In the genomic region with DNA sequence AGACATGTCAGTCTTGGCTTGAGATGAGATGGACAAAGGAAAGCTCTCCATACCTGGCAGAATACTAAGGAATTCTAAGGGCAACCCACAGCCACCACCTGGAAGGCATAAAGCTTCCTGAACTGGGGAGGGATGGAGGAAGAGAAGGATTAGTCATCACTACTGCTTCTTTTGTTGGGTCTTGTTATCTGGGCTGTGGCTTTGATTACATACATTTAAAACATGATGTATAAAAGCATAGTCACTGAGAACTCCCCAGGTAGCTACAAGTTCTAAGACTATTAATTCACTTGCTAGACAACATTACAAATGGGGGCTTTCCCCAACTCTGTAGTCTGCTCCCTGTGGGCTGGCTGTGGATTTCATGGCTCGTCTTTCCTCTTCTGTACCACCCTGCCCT, we compare ENCODE assay signal across 17 cellular contexts. TPM values are rescaled to one million over a fixed set of nuclear protein-coding genes. Genes with fewer than 3 reads are reported as not detected.
DNase-seq lines count a peak whose midpoint lies in the region; ATAC-seq and TF ChIP-seq lines count a peak whose summit lies in the region.
"Had no signal": no experiment of that assay in that cellular context is flagged by ENCODE, and none has a peak within 500 bp of the region (broad histone marks: within the 10 kb centered on the region; RNA-seq: fewer than 3 reads in every experiment).

No MANE protein-coding gene starts in this region.

- no peak overlapping the region for H2AFZ ChIP-seq in SK-N-SH (ENCODE audit: low read depth)

- H3K27ac ChIP-seq in SK-N-SH (ENCODE audit: low read depth in 2 of 2, low read length in 1 of 2): no peak overlapping the region
- H3K27ac ChIP-seq: ascending aorta; BLaER1 treated with 17β-estradiol and CSF1 and Interleukin-3, amounts not matched to agents 10 nM and 100 nM had no signal

- no peak for TF ChIP-seq RAD21 in SK-N-SH (IDR thresholded peaks at IDR 0.05; ENCODE audit: low read length)

- H4K20me1 ChIP-seq in SK-N-SH (ENCODE audit: insufficient read depth): peaks cover 28% of the 10 kb centered on the region

- 87% methylated on average over 1 of the region's 1 CpG for WGBS in SK-N-SH (ENCODE audit: low lambda C conversion rate)

- H3K27ac Mint-ChIP-seq in natural killer cell: peak overlapping the region; percentile 4 to 25
- H3K27ac Mint-ChIP-seq in natural killer cell treated with Interleukin-12 subunit alpha and Interleukin-12 subunit beta and Interleukin-15 and Interleukin-18, amount 100 ng/mL, for 72 hours: peak overlapping the region in 1 of 2 donors; percentile 20
- H3K27ac Mint-ChIP-seq in endothelial cell (ENCODE audit: unreplicated experiment): peak overlapping the region; percentile 74
- H3K27ac Mint-ChIP-seq: stimulated activated memory B cell treated with anti-CD40 and anti-IgM and Interleukin-4, amounts not matched to agents 10 μg/mL and 1 μg/mL and 100 μg/mL, for 72 hours had no signal

- no peak overlapping the region for H3K9ac ChIP-seq in SK-N-SH

- H3K4me3 ChIP-seq in SK-N-SH (ENCODE audit: low read depth in 2 of 2, low read length in 1 of 2): no peak overlapping the region
- H3K4me3 ChIP-seq: ascending aorta; BLaER1 treated with 17β-estradiol and CSF1 and Interleukin-3, amounts not matched to agents 10 nM and 100 nM had no signal

- ATAC-seq in natural killer cell (peak in 2 of 3 donors; percentile 25 to 44), GM19463 (IDR thresholded peaks at IDR 0.05; ENCODE audit: unreplicated experiment) (no peak), GM19397 (IDR thresholded peaks at IDR 0.05; ENCODE audit: unreplicated experiment) (no peak)
- ATAC-seq in natural killer cell treated with Interleukin-12 subunit alpha and Interleukin-12 subunit beta and Interleukin-15 and Interleukin-18, amount 100 ng/mL, for 72 hours: no peak
- ATAC-seq: stimulated activated memory B cell treated with anti-CD40 and anti-IgM and Interleukin-4, amounts not matched to agents 10 μg/mL and 1 μg/mL and 100 μg/mL, for 72 hours had no signal

- TF ChIP-seq CTCF in natural killer cell (IDR thresholded peaks at IDR 0.05): no peak
- no peak for TF ChIP-seq CTCF in SK-N-SH (IDR thresholded peaks at IDR 0.05)
- TF ChIP-seq CTCF in endothelial cell (IDR thresholded peaks at IDR 0.05; ENCODE audit: unreplicated experiment): no peak

- H3F3A ChIP-seq in SK-N-SH (replicated peaks; ENCODE audit: insufficient read depth): peaks cover 3% of the 10 kb centered on the region

- H3K4me3 Mint-ChIP-seq in natural killer cell (no peak overlapping the region), endothelial cell (ENCODE audit: unreplicated experiment) (no peak overlapping the region)
- no peak overlapping the region for H3K4me3 Mint-ChIP-seq in natural killer cell treated with Interleukin-12 subunit alpha and Interleukin-12 subunit beta and Interleukin-15 and Interleukin-18, amount 100 ng/mL, for 72 hours
- H3K4me3 Mint-ChIP-seq: naive thymus-derived CD4-positive, alpha-beta T cell; stimulated activated memory B cell treated with anti-CD40 and anti-IgM and Interleukin-4, amounts not matched to agents 10 μg/mL and 1 μg/mL and 100 μg/mL, for 72 hours had no signal

- peaks cover 10% of the 10 kb centered on the region for H3K36me3 Mint-ChIP-seq in natural killer cell
- H3K36me3 Mint-ChIP-seq in natural killer cell treated with Interleukin-12 subunit alpha and Interleukin-12 subunit beta and Interleukin-15 and Interleukin-18, amount 100 ng/mL, for 72 hours: peaks cover 23% of the 10 kb centered on the region
- H3K36me3 Mint-ChIP-seq in endothelial cell (ENCODE audit: low read depth, unreplicated experiment): peaks cover 28% of the 10 kb centered on the region

- intact Hi-C loops in natural killer cell (cut with micrococcal nuclease): no loop called here

- H3K9me3 Mint-ChIP-seq in natural killer cell (no peaks in the 10 kb centered on the region), endothelial cell (ENCODE audit: unreplicated experiment) (no peaks in the 10 kb centered on the region)
- no peaks in the 10 kb centered on the region for H3K9me3 Mint-ChIP-seq in natural killer cell treated with Interleukin-12 subunit alpha and Interleukin-12 subunit beta and Interleukin-15 and Interleukin-18, amount 100 ng/mL, for 72 hours
- H3K9me3 Mint-ChIP-seq: naive thymus-derived CD4-positive, alpha-beta T cell; stimulated activated memory B cell treated with anti-CD40 and anti-IgM and Interleukin-4, amounts not matched to agents 10 μg/mL and 1 μg/mL and 100 μg/mL, for 72 hours had no signal

- H3K4me2 ChIP-seq in SK-N-SH: no peak overlapping the region

- no peaks in the 10 kb centered on the region for H3K27me3 Mint-ChIP-seq in natural killer cell (ENCODE audit: low read depth in 2 of 2)
- H3K27me3 Mint-ChIP-seq in natural killer cell treated with Interleukin-12 subunit alpha and Interleukin-12 subunit beta and Interleukin-15 and Interleukin-18, amount 100 ng/mL, for 72 hours: no peaks in the 10 kb centered on the region
- H3K27me3 Mint-ChIP-seq in endothelial cell (ENCODE audit: unreplicated experiment): no peaks in the 10 kb centered on the region
- H3K27me3 Mint-ChIP-seq: naive thymus-derived CD4-positive, alpha-beta T cell; stimulated activated memory B cell treated with anti-CD40 and anti-IgM and Interleukin-4, amounts not matched to agents 10 μg/mL and 1 μg/mL and 100 μg/mL, for 72 hours had no signal

- H3K79me2 ChIP-seq in SK-N-SH (ENCODE audit: insufficient read depth): peaks cover 41% of the 10 kb centered on the region

- CTCF ChIA-PET in SK-N-SH (lab: Yijun Ruan, JAX): interaction anchor here (0.6 to 2.2 kb wide), 3 partner anchors 8 to 1548 kb away, joined by 3 to 6 read pairs (median 3); no protein-coding TSS in a partner anchor
- CTCF ChIA-PET in HEK293T (lab: Yijun Ruan, JAX): no interaction called here

- TF ChIP-seq EP300 in SK-N-SH (IDR thresholded peaks at IDR 0.05; ENCODE audit: borderline replicate concordance in 1 of 2, low read depth in 1 of 2, low read length in 1 of 2): no peak

- H3K4me1 Mint-ChIP-seq in natural killer cell: peaks cover 30 to 31% of the 10 kb centered on the region in 2 donors
- peaks cover 20 to 27% of the 10 kb centered on the region in 2 donors for H3K4me1 Mint-ChIP-seq in natural killer cell treated with Interleukin-12 subunit alpha and Interleukin-12 subunit beta and Interleukin-15 and Interleukin-18, amount 100 ng/mL, for 72 hours (ENCODE audit: low read depth in 2 of 2)
- peaks cover 3% of the 10 kb centered on the region for H3K4me1 Mint-ChIP-seq in endothelial cell (ENCODE audit: unreplicated experiment)

- no peaks in the 10 kb centered on the region for H3K9me2 ChIP-seq in SK-N-SH

- H3K9me3 ChIP-seq in SK-N-SH: no peaks in the 10 kb centered on the region
- H3K9me3 ChIP-seq: ascending aorta; BLaER1 treated with 17β-estradiol and CSF1 and Interleukin-3, amounts not matched to agents 10 nM and 100 nM had no signal

- peaks cover 68% of the 10 kb centered on the region in 2 experiments for H3K36me3 ChIP-seq in SK-N-SH (replicated peaks in 1 of 2; ENCODE audit: control insufficient read depth in 1 of 2, insufficient read depth in 2 of 2, low read length in 1 of 2)

- H3K27me3 ChIP-seq in SK-N-SH (ENCODE audit: insufficient read depth): no peaks in the 10 kb centered on the region
- H3K27me3 ChIP-seq: ascending aorta; BLaER1 treated with 17β-estradiol and CSF1 and Interleukin-3, amounts not matched to agents 10 nM and 100 nM had no signal

- no peak for DNase-seq in natural killer cell
- DNase-seq in natural killer cell treated with Interleukin-12 subunit alpha and Interleukin-12 subunit beta and Interleukin-15 and Interleukin-18, amount 100 ng/mL, for 72 hours (ENCODE audit: low spot score): no peak
- no peak for DNase-seq in SK-N-SH
- no peak for DNase-seq in endothelial cell (ENCODE audit: low spot score)
- DNase-seq in HEK293T (ENCODE audit: extremely low spot score): no peak
- no peak for DNase-seq in cortex of kidney (lab: John Stamatoyannopoulos, UW)
- DNase-seq: effector CD8-positive, alpha-beta T cell; head of caudate nucleus; naive thymus-derived CD4-positive, alpha-beta T cell; NCI-H1436 treated with DMSO at 0.1 percent for 48 hours; NCI-H446 treated with DMSO at 0.1 percent for 48 hours; stimulated activated CD4-positive, alpha-beta T cell treated with anti-CD3 and anti-CD28 coated beads, Interleukin-4, amount 100 ng/mL, for 1 hour had no signal

- POLR2A ChIA-PET in SK-N-SH (lab: Yijun Ruan, JAX) (no interaction called here), HEK293T (lab: Yijun Ruan, JAX) (no interaction called here)

- H3K4me1 ChIP-seq in SK-N-SH (ENCODE audit: control insufficient read depth in 1 of 2, insufficient read depth in 2 of 2, low read depth in 1 of 2, low read length in 1 of 2): peaks cover 0 to 2% of the 10 kb centered on the region in 2 experiments; a peak in 1 of 4 replicates
- H3K4me1 ChIP-seq: ascending aorta had no signal

TF ChIP-seq in SK-N-SH, 30 proteins besides CTCF, POLR2A, EP300 and RAD21:
- TF ChIP-seq FOSL2 (IDR thresholded peaks at IDR 0.05; ENCODE audit: borderline replicate concordance, low read depth) (peak; percentile 18; the same call in 1 of the 2 replicates), TCF12 (IDR thresholded peaks at IDR 0.05) (peak; percentile 4; the same call in 1 of the 2 replicates), JUND (IDR thresholded peaks at IDR 0.05) (0 out of 2 replicates have a peak, but pooled peaks have one; percentile 18), NFIC (IDR thresholded peaks at IDR 0.05; ENCODE audit: borderline replicate concordance) (no peak)

TF ChIP-seq in HEK293T, 16 proteins besides CTCF, POLR2A, EP300 and RAD21 (continues in another document):
- no peak for TF ChIP-seq HDGF (IDR thresholded peaks at IDR 0.05; ENCODE audit: borderline replicate concordance)
- no peak for TF ChIP-seq BHLHE40 (IDR thresholded peaks at IDR 0.05; ENCODE audit: borderline replicate concordance)
- no peak for TF ChIP-seq ELF4 (IDR thresholded peaks at IDR 0.05)
- no peak for TF ChIP-seq LEF1 (IDR thresholded peaks at IDR 0.05; ENCODE audit: borderline replicate concordance)
- TF ChIP-seq, protein P1, sequence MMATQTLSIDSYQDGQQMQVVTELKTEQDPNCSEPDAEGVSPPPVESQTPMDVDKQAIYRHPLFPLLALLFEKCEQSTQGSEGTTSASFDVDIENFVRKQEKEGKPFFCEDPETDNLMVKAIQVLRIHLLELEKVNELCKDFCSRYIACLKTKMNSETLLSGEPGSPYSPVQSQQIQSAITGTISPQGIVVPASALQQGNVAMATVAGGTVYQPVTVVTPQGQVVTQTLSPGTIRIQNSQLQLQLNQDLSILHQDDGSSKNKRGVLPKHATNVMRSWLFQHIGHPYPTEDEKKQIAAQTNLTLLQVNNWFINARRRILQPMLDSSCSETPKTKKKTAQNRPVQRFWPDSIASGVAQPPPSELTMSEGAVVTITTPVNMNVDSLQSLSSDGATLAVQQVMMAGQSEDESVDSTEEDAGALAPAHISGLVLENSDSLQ (IDR thresholded peaks at IDR 0.05): no peak
- TF ChIP-seq ZNF384 (IDR thresholded peaks at IDR 0.05): no peak
- TF ChIP-seq ARNT (IDR thresholded peaks at IDR 0.05): no peak

RNA-seq across cellular contexts. Expression of a gene that starts 58.2 kb away (rescaled TPM):
- total RNA-seq in natural killer cell: 100 to 1,000 TPM; 161 to 182 (median 182) TPM
- total RNA-seq in natural killer cell treated with Interleukin-12 subunit alpha and Interleukin-12 subunit beta and Interleukin-15 and Interleukin-18, amount 100 ng/mL, for 72 hours: 100 to 1,000 TPM in 1 of 2 donors, 10 to 100 TPM in 1; 82.3 to 128 TPM
- polyA plus RNA-seq in SK-N-SH (2012; rRNA removed): 11.8 and 13.8 TPM in 2 replicates
- polyA plus RNA-seq in SK-N-SH (2012; cell fraction: cytosol; rRNA removed): 6.8 and 7.4 TPM in 2 replicates
- 81.1 and 97.7 TPM in 2 replicates for polyA plus RNA-seq in SK-N-SH (2012; cell fraction: nucleus; rRNA removed)
- 65.3 TPM for total RNA-seq in endothelial cell (ENCODE audit: unreplicated experiment)

Comparison
In these comparisons a context has a peak if more than half of its experiments do, and no peak if none do; other contexts are left out.
1. ATAC-seq: peak in natural killer cell (2 of 3); none in natural killer cell treated with Interleukin-12 subunit alpha and Interleukin-12 subunit beta and Interleukin-15 and Interleukin-18, amount 100 ng/mL, for 72 hours (0 of 2), GM19463 (single experiment) and GM19397 (single experiment).